ENCODE assay signal across 8 cellular contexts in genomic region chr11:33160587-33160986, GRCh38. TPM values are rescaled to one million over a fixed set of nuclear protein-coding genes. Genes with fewer than 3 reads are reported as not detected.
DNase-seq lines count a peak whose midpoint lies in the region; ATAC-seq and TF ChIP-seq lines count a peak whose summit lies in the region.

No MANE protein-coding gene starts in this region.

- CTCF ChIA-PET in CD8-positive, alpha-beta memory T cell (lab: Charles Lee): interaction anchor here (1.1 to 1.4 kb wide), 5 partner anchors 17 to 268 kb away, joined by 3 to 4 read pairs (median 3); partner anchors contain the start of gene QSER1
- CTCF ChIA-PET in PC-3 (lab: Charles Lee): no interaction called here

- intact Hi-C loops in PC-3 (cut with micrococcal nuclease): no loop called here

- H3K27me3 Mint-ChIP-seq in CD8-positive, alpha-beta memory T cell: no peaks in the 10 kb centered on the region
- no peaks in the 10 kb centered on the region for H3K27me3 Mint-ChIP-seq in osteocyte (ENCODE audit: unreplicated experiment)

- TF ChIP-seq CTCF in PC-3 (conservative IDR thresholded peaks at IDR 0.05; ENCODE audit: low read depth, low read length) (no peak), osteocyte (IDR thresholded peaks at IDR 0.05) (no peak)

- H2AFZ ChIP-seq in PC-3 (ENCODE audit: low read length): no peak overlapping the region

- peaks cover 0 to 2% (median 0%) of the 10 kb centered on the region in 5 donors for H3K9me3 Mint-ChIP-seq in CD8-positive, alpha-beta memory T cell
- H3K9me3 Mint-ChIP-seq in osteocyte (ENCODE audit: unreplicated experiment): no peaks in the 10 kb centered on the region

- H3K27me3 ChIP-seq in CD8-positive, alpha-beta memory T cell (ENCODE audit: insufficient read depth, low read length, poor library complexity, severe bottlenecking): no peaks in the 10 kb centered on the region
- H3K27me3 ChIP-seq in PC-3 (ENCODE audit: low read length): no peaks in the 10 kb centered on the region

- BruUV-seq in PC-3 (replicated peaks; lab: Mats Ljungman, UMichigan): no TSS peak

- H3K4me1 ChIP-seq in CD8-positive, alpha-beta memory T cell (ENCODE audit: insufficient read depth, low read length): peaks cover 44% of the 10 kb centered on the region
- peaks cover 35% of the 10 kb centered on the region for H3K4me1 ChIP-seq in PC-3 (ENCODE audit: insufficient read depth, low read length)

- POLR2A ChIA-PET in CD8-positive, alpha-beta memory T cell (lab: Charles Lee): interaction anchor here (1.8 kb wide), 1 partner anchor 96 kb away, joined by 7 read pairs; the partner anchor contains the start of gene HIPK3
- POLR2A ChIA-PET in PC-3 (lab: Charles Lee; ENCODE audit: unreplicated experiment): interaction anchor here (0.6 to 0.7 kb wide), 2 partner anchors 14 to 340 kb away, joined by 4 to 5 read pairs; no protein-coding TSS in a partner anchor

- H3K9me2 ChIP-seq in PC-3 (replicated peaks; ENCODE audit: low read length): no peaks in the 10 kb centered on the region

- peaks cover 3 to 25% (median 3%) of the 10 kb centered on the region in 3 donors for H3K36me3 Mint-ChIP-seq in CD8-positive, alpha-beta memory T cell
- H3K36me3 Mint-ChIP-seq in osteocyte (ENCODE audit: unreplicated experiment): no peaks in the 10 kb centered on the region

- peak overlapping the region; percentile 94 for H3K27ac ChIP-seq in CD8-positive, alpha-beta memory T cell (ENCODE audit: low read depth, low read length)
- H3K27ac ChIP-seq in PC-3 (ENCODE audit: low read length) (peak overlapping the region; percentile 53), epithelial cell of prostate (peak overlapping the region; percentile 57)

- peaks cover 46% of the 10 kb centered on the region for H4K20me1 ChIP-seq in PC-3 (ENCODE audit: low read length)

- no peaks in the 10 kb centered on the region for H3F3A ChIP-seq in PC-3 (ENCODE audit: low read length, unreplicated experiment)

- peak overlapping the region; percentile 84 for H3K4me2 ChIP-seq in PC-3 (ENCODE audit: low read length)

- peaks cover 56 to 71% (median 65%) of the 10 kb centered on the region in 3 donors for H3K4me1 Mint-ChIP-seq in CD8-positive, alpha-beta memory T cell
- H3K4me1 Mint-ChIP-seq in osteocyte (ENCODE audit: unreplicated experiment): peaks cover 43% of the 10 kb centered on the region

- H3K27ac Mint-ChIP-seq in CD8-positive, alpha-beta memory T cell: peak overlapping the region; percentile 21 to 100 (median 98)
- peak overlapping the region; percentile 99 for H3K27ac Mint-ChIP-seq in osteocyte (ENCODE audit: unreplicated experiment)

- no peak for DNase-seq in CD8-positive, alpha-beta memory T cell
- no peak for DNase-seq in PC-3
- no peak for DNase-seq in epithelial cell of prostate (ENCODE audit: low read depth, low spot score)
- DNase-seq in osteocyte (ENCODE audit: extremely low spot score, unreplicated experiment): no peak
- DNase-seq in GOT3 (lab: John Stamatoyannopoulos, UW): no peak
- no peak for DNase-seq in KG1 (lab: John Stamatoyannopoulos, UW)
- DNase-seq in C1 segment of cervical spinal cord (lab: John Stamatoyannopoulos, UW): no peak

- H3K36me3 ChIP-seq in CD8-positive, alpha-beta memory T cell (ENCODE audit: insufficient read depth, low read length): no peaks in the 10 kb centered on the region
- H3K36me3 ChIP-seq in PC-3 (ENCODE audit: low read depth, low read length): peaks cover 8% of the 10 kb centered on the region

- peak overlapping the region; percentile 97 for H3K4me3 ChIP-seq in CD8-positive, alpha-beta memory T cell (ENCODE audit: low read length)
- peak overlapping the region; percentile 96 for H3K4me3 ChIP-seq in PC-3 (ENCODE audit: low read length)

- no peaks in the 10 kb centered on the region for H3K9me3 ChIP-seq in CD8-positive, alpha-beta memory T cell (ENCODE audit: low read length)
- H3K9me3 ChIP-seq in PC-3 (ENCODE audit: low read length): no peaks in the 10 kb centered on the region

- no peak for ATAC-seq in PC-3
- ATAC-seq in HG02678 (IDR thresholded peaks at IDR 0.05; ENCODE audit: unreplicated experiment): no peak

- peak overlapping the region; percentile 99 to 100 (median 100) for H3K4me3 Mint-ChIP-seq in CD8-positive, alpha-beta memory T cell
- peak overlapping the region; percentile 100 for H3K4me3 Mint-ChIP-seq in osteocyte (ENCODE audit: unreplicated experiment)

- peak overlapping the region; percentile 99 for H3K9ac ChIP-seq in PC-3 (ENCODE audit: low read length)

- peaks cover 73% of the 10 kb centered on the region for H3K79me2 ChIP-seq in PC-3 (ENCODE audit: low read length)

RNA-seq across cellular contexts. Expression of gene CSTF3, which starts 0.7 kb away (rescaled TPM):
- total RNA-seq in CD8-positive, alpha-beta memory T cell: 10 to 100 TPM; 35.3 to 37.7 TPM
- polyA plus RNA-seq in CD8-positive, alpha-beta memory T cell: 16.5 TPM
- 18.5 and 30.0 TPM in 2 replicates for total RNA-seq in PC-3 (2014; rRNA removed)
- total RNA-seq in osteocyte: 23.6 and 27.8 TPM in 2 replicates
